Comparison of ENCODE assay signal across 2 cellular contexts in the genomic region with DNA sequence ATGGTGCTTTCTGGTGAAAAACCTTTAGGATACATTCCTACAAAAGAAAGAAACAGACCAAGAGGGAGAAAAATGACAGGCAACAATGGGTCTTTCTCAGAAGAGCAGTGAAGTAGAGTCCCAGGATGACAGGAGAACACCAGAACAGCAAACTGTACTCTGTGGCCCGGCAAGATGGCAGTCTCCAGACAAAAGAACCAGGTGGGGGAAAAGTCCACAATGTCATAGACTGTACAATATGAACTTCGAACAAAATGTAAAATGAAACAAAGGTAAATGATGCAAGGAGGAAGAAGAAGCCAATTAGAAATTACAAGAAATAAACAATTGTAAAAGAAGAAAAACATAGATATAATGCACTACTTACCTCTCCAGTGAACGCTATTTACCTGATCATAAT.
TF ChIP-seq lines count a peak whose summit lies in the region.

No MANE protein-coding gene starts in this region.

TF ChIP-seq in HepG2, 621 proteins besides CTCF, POLR2A, EP300 and RAD21:
- TF ChIP-seq THYN1 (CRISPR knock-in tag; IDR thresholded peaks at IDR 0.05; ENCODE audit: borderline replicate concordance, low read depth) (no peak), TP53 (CRISPR knock-in tag; conservative IDR thresholded peaks at IDR 0.05) (no peak), ZNF616 (CRISPR knock-in tag; IDR thresholded peaks at IDR 0.05; ENCODE audit: low read depth) (no peak), FOXM1 (CRISPR knock-in tag; IDR thresholded peaks at IDR 0.05) (no peak), NFKB2 (CRISPR knock-in tag; IDR thresholded peaks at IDR 0.05; ENCODE audit: borderline replicate concordance) (no peak), KDM2A (CRISPR knock-in tag; IDR thresholded peaks at IDR 0.05; ENCODE audit: borderline replicate concordance, low read depth) (no peak), ZNF251 (CRISPR knock-in tag; IDR thresholded peaks at IDR 0.05) (no peak), KLF11 (CRISPR knock-in tag; IDR thresholded peaks at IDR 0.05) (no peak)

TF ChIP-seq in K562, 482 proteins besides CTCF, POLR2A, EP300 and RAD21:
- TF ChIP-seq XRCC4 (IDR thresholded peaks at IDR 0.05; ENCODE audit: extremely low read depth, insufficient read depth, insufficient read length) (no peak), FOXJ3 (CRISPR knock-in tag; IDR thresholded peaks at IDR 0.05) (no peak), SOX6 (IDR thresholded peaks at IDR 0.05) (no peak), CBX8 (IDR thresholded peaks at IDR 0.05; ENCODE audit: borderline replicate concordance, extremely low read depth, low read depth, low read length, poor library complexity, severe bottlenecking) (no peak), DDX20 (tag; IDR thresholded peaks at IDR 0.05; ENCODE audit: low read depth) (no peak)
- TF ChIP-seq, protein P1, sequence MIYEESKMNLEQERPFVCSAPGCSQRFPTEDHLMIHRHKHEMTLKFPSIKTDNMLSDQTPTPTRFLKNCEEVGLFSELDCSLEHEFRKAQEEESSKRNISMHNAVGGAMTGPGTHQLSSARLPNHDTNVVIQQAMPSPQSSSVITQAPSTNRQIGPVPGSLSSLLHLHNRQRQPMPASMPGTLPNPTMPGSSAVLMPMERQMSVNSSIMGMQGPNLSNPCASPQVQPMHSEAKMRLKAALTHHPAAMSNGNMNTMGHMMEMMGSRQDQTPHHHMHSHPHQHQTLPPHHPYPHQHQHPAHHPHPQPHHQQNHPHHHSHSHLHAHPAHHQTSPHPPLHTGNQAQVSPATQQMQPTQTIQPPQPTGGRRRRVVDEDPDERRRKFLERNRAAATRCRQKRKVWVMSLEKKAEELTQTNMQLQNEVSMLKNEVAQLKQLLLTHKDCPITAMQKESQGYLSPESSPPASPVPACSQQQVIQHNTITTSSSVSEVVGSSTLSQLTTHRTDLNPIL (CRISPR knock-in tag; IDR thresholded peaks at IDR 0.05): no peak
